In the genomic region with DNA sequence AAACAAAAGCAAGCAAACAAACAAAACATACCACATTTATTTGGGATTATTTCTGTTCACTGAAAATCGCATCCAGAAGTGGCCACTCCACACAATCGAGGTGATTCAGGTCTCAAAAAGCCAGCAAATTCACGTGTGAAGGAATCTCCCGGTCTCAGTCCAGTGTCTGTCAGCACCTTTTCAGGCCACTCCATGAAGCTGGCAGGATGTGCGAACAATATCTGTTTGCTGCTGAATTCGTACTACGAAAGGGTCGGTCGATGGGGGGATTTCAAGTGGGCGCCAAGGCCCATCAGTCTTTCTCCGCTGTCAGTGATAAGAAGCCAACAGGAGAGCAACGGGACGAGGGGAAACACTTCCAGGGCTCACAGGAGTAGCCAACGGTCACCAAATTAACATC, we compare ENCODE assay signal across 30 cellular contexts.
"Had no signal": no experiment of that assay in that cellular context is flagged by ENCODE, and none has a peak within 500 bp of the region (broad histone marks: within the 10 kb centered on the region; RNA-seq: fewer than 3 reads in every experiment).

No MANE protein-coding gene starts in this region.

- H3K4me3 ChIP-seq: colonic mucosa, gastroesophageal sphincter, lung, mucosa of descending colon, neural progenitor cell, right lobe of liver, suprapubic skin, transverse colon had no signal

- H3K9me3 Mint-ChIP-seq: endodermal cell; natural killer cell treated with Interleukin-12 subunit alpha and Interleukin-12 subunit beta and Interleukin-15 and Interleukin-18, amount 100 ng/mL, for 72 hours; neural progenitor cell had no signal

- H2AFZ ChIP-seq: neural progenitor cell had no signal

- H3K9ac ChIP-seq: neural progenitor cell had no signal

- H3K27me3 ChIP-seq: colonic mucosa, foreskin keratinocyte, neural progenitor cell, right lobe of liver, suprapubic skin, transverse colon had no signal

- H3K27ac Mint-ChIP-seq: dendritic cell treated with granulocyte-macrophage colony-stimulating factor and Interleukin-4, amounts not matched to agents 40 ng/mL and 50 ng/mL, for 4 days; endodermal cell; immature natural killer cell; memory B cell; naive B cell; natural killer cell treated with Interleukin-12 subunit alpha and Interleukin-12 subunit beta and Interleukin-15 and Interleukin-18, amount 100 ng/mL, for 72 hours; neural progenitor cell; stimulated activated naive B cell treated with anti-CD40 and anti-IgM and Interleukin-4, amounts not matched to agents 10 μg/mL and 1 μg/mL and 100 μg/mL, for 72 hours; stimulated activated naive CD8-positive, alpha-beta T cell treated with anti-CD3 and anti-CD28 coated beads, Interleukin-15, amount 100 ng/mL, for 72 hours had no signal

- H3K27ac ChIP-seq: colonic mucosa, epithelial cell of prostate, foreskin keratinocyte, gastroesophageal sphincter, neural progenitor cell, right lobe of liver, suprapubic skin, transverse colon had no signal

- DNase-seq: colonic mucosa; effector CD8-positive, alpha-beta T cell; endodermal cell; foreskin keratinocyte; hypothalamus; immature natural killer cell; islet precursor cell; kidney glomerular epithelial cell; left colon; mucosa of descending colon; naive B cell; nucleus accumbens; posterior cingulate gyrus; retina; right lobe of liver; small intestine; stimulated activated CD4-positive, alpha-beta T cell treated with anti-CD3 and anti-CD28 coated beads, Interleukin-15, amount 100 ng/mL, for 24 hours; stimulated activated CD4-positive, alpha-beta T cell treated with anti-CD3 and anti-CD28 coated beads, Interleukin-2, amount 100 ng/mL, for 48 hours; stimulated activated naive B cell treated with anti-CD40 and anti-IgM and Interleukin-4, amounts not matched to agents 10 μg/mL and 1 μg/mL and 100 μg/mL, for 72 hours; stimulated activated naive CD8-positive, alpha-beta T cell treated with anti-CD3 and anti-CD28 coated beads, Interleukin-15, amount 100 ng/mL, for 72 hours; transverse colon had no signal

- H3K4me1 ChIP-seq: colonic mucosa, foreskin keratinocyte, gastroesophageal sphincter, right lobe of liver, suprapubic skin, transverse colon had no signal

- H3K9me3 ChIP-seq: colonic mucosa, gastroesophageal sphincter, right lobe of liver, suprapubic skin, transverse colon had no signal

- H3K27me3 Mint-ChIP-seq: dendritic cell treated with granulocyte-macrophage colony-stimulating factor and Interleukin-4, amounts not matched to agents 40 ng/mL and 50 ng/mL, for 4 days; memory B cell; naive B cell; stimulated activated naive B cell treated with anti-CD40 and anti-IgM and Interleukin-4, amounts not matched to agents 10 μg/mL and 1 μg/mL and 100 μg/mL, for 72 hours; stimulated activated naive CD8-positive, alpha-beta T cell treated with anti-CD3 and anti-CD28 coated beads, Interleukin-15, amount 100 ng/mL, for 72 hours had no signal

- H3K36me3 Mint-ChIP-seq: immature natural killer cell; memory B cell; naive B cell; natural killer cell treated with Interleukin-12 subunit alpha and Interleukin-12 subunit beta and Interleukin-15 and Interleukin-18, amount 100 ng/mL, for 72 hours; neural progenitor cell; stimulated activated naive B cell treated with anti-CD40 and anti-IgM and Interleukin-4, amounts not matched to agents 10 μg/mL and 1 μg/mL and 100 μg/mL, for 72 hours had no signal

- H3K4me3 Mint-ChIP-seq: dendritic cell treated with granulocyte-macrophage colony-stimulating factor and Interleukin-4, amounts not matched to agents 40 ng/mL and 50 ng/mL, for 4 days; endodermal cell; immature natural killer cell; memory B cell; naive B cell; natural killer cell treated with Interleukin-12 subunit alpha and Interleukin-12 subunit beta and Interleukin-15 and Interleukin-18, amount 100 ng/mL, for 72 hours; neural progenitor cell; stimulated activated naive B cell treated with anti-CD40 and anti-IgM and Interleukin-4, amounts not matched to agents 10 μg/mL and 1 μg/mL and 100 μg/mL, for 72 hours; stimulated activated naive CD8-positive, alpha-beta T cell treated with anti-CD3 and anti-CD28 coated beads, Interleukin-15, amount 100 ng/mL, for 72 hours had no signal

- H3K4me2 ChIP-seq: neural progenitor cell had no signal

- H3K36me3 ChIP-seq: colonic mucosa, gastroesophageal sphincter, neural progenitor cell, right lobe of liver, suprapubic skin, transverse colon had no signal

- ATAC-seq: esophagus mucosa; gastroesophageal sphincter; left colon; mucosa of descending colon; natural killer cell treated with Interleukin-12 subunit alpha and Interleukin-12 subunit beta and Interleukin-15 and Interleukin-18, amount 100 ng/mL, for 72 hours; right lobe of liver; stimulated activated naive B cell treated with anti-CD40 and anti-IgM and Interleukin-4, amounts not matched to agents 10 μg/mL and 1 μg/mL and 100 μg/mL, for 72 hours; stimulated activated naive CD8-positive, alpha-beta T cell treated with anti-CD3 and anti-CD28 coated beads, Interleukin-15, amount 100 ng/mL, for 72 hours had no signal

- H3K4me1 Mint-ChIP-seq: memory B cell; naive B cell; stimulated activated naive B cell treated with anti-CD40 and anti-IgM and Interleukin-4, amounts not matched to agents 10 μg/mL and 1 μg/mL and 100 μg/mL, for 72 hours; stimulated activated naive CD8-positive, alpha-beta T cell treated with anti-CD3 and anti-CD28 coated beads, Interleukin-15, amount 100 ng/mL, for 72 hours had no signal
